In the genomic region with DNA sequence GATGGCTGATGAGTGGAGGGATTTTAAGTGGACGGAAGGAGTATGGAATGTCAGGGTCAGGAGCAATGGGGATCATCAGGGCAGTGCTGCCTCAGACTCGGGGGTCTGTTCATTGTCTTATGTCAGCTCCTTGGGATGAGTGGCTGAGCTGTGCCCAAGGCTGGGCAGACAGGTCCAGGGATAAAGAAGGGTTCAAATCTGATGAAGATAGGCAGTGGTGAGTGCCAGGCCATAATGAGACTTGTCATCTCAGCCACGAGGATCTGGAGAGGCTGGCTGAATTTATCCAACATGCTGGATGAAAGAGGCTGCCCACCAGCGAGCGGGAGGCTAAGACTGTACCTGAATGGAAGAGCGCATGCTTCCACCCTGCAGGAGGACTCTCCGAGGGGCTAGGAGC, we compare ENCODE assay signal across 23 cellular contexts. TPM values are rescaled to one million over a fixed set of nuclear protein-coding genes. Genes with fewer than 3 reads are reported as not detected.
A peak's percentile ranks its signal among the peaks of the same experiment; 100 is the strongest.
DNase-seq lines count a peak whose midpoint lies in the region; ATAC-seq, FAIRE-seq and TF ChIP-seq lines count a peak whose summit lies in the region.
"Had no signal": no experiment of that assay in that cellular context is flagged by ENCODE, and none has a peak within 500 bp of the region (broad histone marks: within the 10 kb centered on the region; RNA-seq: fewer than 3 reads in every experiment).

No MANE protein-coding gene starts in this region.

- H2BK120ac ChIP-seq in neuronal stem cell (ENCODE audit: low read depth, low read length) = no peak overlapping the region

- H4K8ac ChIP-seq in neuronal stem cell (ENCODE audit: low read depth, low read length) = no peak overlapping the region

- DNase-seq in cardiac muscle cell (ENCODE audit: low read depth in 1 of 2, low spot score in 1 of 2) = peak in 1 of 2 donors; percentile 87
- DNase-seq in left ventricle myocardium inferior = no peak
- no peak for DNase-seq in bronchial epithelial cell (ENCODE audit: low read depth)
- peak; percentile 23 for DNase-seq in lung (ENCODE audit: low spot score)
- no peak for DNase-seq in neuronal stem cell (ENCODE audit: low spot score)
- DNase-seq in KG1 (lab: John Stamatoyannopoulos, UW) = no peak
- no peak for DNase-seq in activated T-cell treated with anti-CD3 and anti-CD28 coated beads for 4 hours
- DNase-seq: CD4-positive, alpha-beta T cell; CD8-positive, alpha-beta memory T cell; DMS 273 treated with DMSO at 0.1 percent for 48 hours; DMS79; EL; GDM1; GOT3; HFFc6 had no signal

- no peak overlapping the region for H2AK5ac ChIP-seq in neuronal stem cell (ENCODE audit: low read depth, low read length)

- H3K27me3 ChIP-seq in cardiac muscle cell (no peaks in the 10 kb centered on the region), left ventricle myocardium inferior (ENCODE audit: low read depth) (peaks cover 7% of the 10 kb centered on the region), bronchial epithelial cell (ENCODE audit: control insufficient read depth, insufficient read depth, low read length) (no peaks in the 10 kb centered on the region), lung (ENCODE audit: control insufficient read depth, insufficient read depth) (no peaks in the 10 kb centered on the region), neuronal stem cell (ENCODE audit: control insufficient read depth in 3 of 3, insufficient read depth in 3 of 3, low read depth in 1 of 3, low read length in 3 of 3) (no peaks in the 10 kb centered on the region)
- H3K27me3 ChIP-seq: BLaER1 had no signal

- H2BK12ac ChIP-seq in neuronal stem cell (ENCODE audit: low read length) = no peak overlapping the region

- H3K4me1 ChIP-seq in cardiac muscle cell (ENCODE audit: low read depth) (peaks cover 23% of the 10 kb centered on the region), left ventricle myocardium inferior (peaks cover 22% of the 10 kb centered on the region), lung (ENCODE audit: control insufficient read depth in 2 of 2, insufficient read depth in 2 of 2, low read length in 2 of 2) (peaks cover 0 to 5% of the 10 kb centered on the region in 2 donors), neuronal stem cell (ENCODE audit: control insufficient read depth in 2 of 2, insufficient read depth in 1 of 2, low read depth in 1 of 2, low read length in 2 of 2) (peaks cover 28 to 46% of the 10 kb centered on the region in 2 donors)
- H3K4me1 ChIP-seq: BLaER1, HAP-1 had no signal

- peak overlapping the region; percentile 1 for H3K9ac ChIP-seq in neuronal stem cell (ENCODE audit: low read depth, low read length, poor library complexity)
- H3K9ac ChIP-seq: BLaER1 had no signal

- no peak overlapping the region for H2AFZ ChIP-seq in neuronal stem cell (ENCODE audit: low read length)

- intact Hi-C loops in left ventricle myocardium inferior (cut with micrococcal nuclease) = loop anchor here (10.0 kb wide), 1 partner anchor 53 kb away; no protein-coding TSS in a partner anchor

- H3K79me1 ChIP-seq in neuronal stem cell (ENCODE audit: low read depth, low read length) = no peaks in the 10 kb centered on the region

- WGBS in lung, 2 donors = 95 to 97% methylated on average over 7 of the region's 7 CpGs
- WGBS in neuronal stem cell (ENCODE audit: extremely low coverage in 2 of 2, insufficient read length in 2 of 2, insufficient replicate concordance in 1 of 2), 2 donors = no CpG with 5 or more reads among the region's 7 CpGs

- no peak overlapping the region for H3K4me2 ChIP-seq in neuronal stem cell (ENCODE audit: insufficient read depth, low read length, poor library complexity, severe bottlenecking)
- H3K4me2 ChIP-seq: BLaER1 had no signal

- H2BK5ac ChIP-seq in neuronal stem cell (ENCODE audit: low read length) = no peak overlapping the region

- H3K4me3 ChIP-seq in cardiac muscle cell = no peak overlapping the region
- H3K4me3 ChIP-seq in left ventricle myocardium inferior = no peak overlapping the region
- no peak overlapping the region for H3K4me3 ChIP-seq in bronchial epithelial cell (ENCODE audit: low read depth, low read length)
- H3K4me3 ChIP-seq in lung = no peak overlapping the region
- no peak overlapping the region for H3K4me3 ChIP-seq in neuronal stem cell (ENCODE audit: low read length in 2 of 2)
- H3K4me3 ChIP-seq: BLaER1, GM12878, HAP-1 had no signal

- H3K27ac ChIP-seq in cardiac muscle cell = peak overlapping the region; percentile 48
- H3K27ac ChIP-seq in left ventricle myocardium inferior (replicated peaks) = no peak overlapping the region
- H3K27ac ChIP-seq in lung (ENCODE audit: low read depth in 1 of 2, low read length in 1 of 2) = no peak overlapping the region
- no peak overlapping the region for H3K27ac ChIP-seq in neuronal stem cell (replicated peaks; ENCODE audit: low read length)
- H3K27ac ChIP-seq: 22Rv1, BLaER1 had no signal

- TF ChIP-seq CTCF in cardiac muscle cell (IDR thresholded peaks at IDR 0.05; ENCODE audit: low read depth, low read length) (no peak), left ventricle myocardium inferior (IDR thresholded peaks at IDR 0.05; ENCODE audit: borderline replicate concordance) (no peak), bronchial epithelial cell (IDR thresholded peaks at IDR 0.05; ENCODE audit: insufficient read depth, low read length, severe bottlenecking) (no peak), lung (IDR thresholded peaks at IDR 0.05; ENCODE audit: control extremely low read depth, extremely low read depth) (no peak)

- no peak overlapping the region for H4K91ac ChIP-seq in neuronal stem cell (ENCODE audit: low read depth, low read length, poor library complexity)

- ATAC-seq in lung (ENCODE audit: insufficient read depth, low FRiP score) (no peak), GM18861 (IDR thresholded peaks at IDR 0.05; ENCODE audit: unreplicated experiment) (no peak)
- ATAC-seq: GM12878 had no signal

- no peaks in the 10 kb centered on the region for H3K36me3 ChIP-seq in cardiac muscle cell
- no peaks in the 10 kb centered on the region for H3K36me3 ChIP-seq in left ventricle myocardium inferior
- H3K36me3 ChIP-seq in bronchial epithelial cell (ENCODE audit: control insufficient read depth, insufficient read depth, low read length) = no peaks in the 10 kb centered on the region
- H3K36me3 ChIP-seq in lung (ENCODE audit: control insufficient read depth in 2 of 2, insufficient read depth in 2 of 2, low read length in 2 of 2) = no peaks in the 10 kb centered on the region
- no peaks in the 10 kb centered on the region for H3K36me3 ChIP-seq in neuronal stem cell (replicated peaks in 1 of 2; ENCODE audit: control insufficient read depth in 2 of 2, insufficient read depth in 2 of 2, low read length in 2 of 2)
- H3K36me3 ChIP-seq: BLaER1, HAP-1 had no signal

- no peak overlapping the region for H2BK15ac ChIP-seq in neuronal stem cell (ENCODE audit: low read length)

- H3K14ac ChIP-seq in neuronal stem cell (ENCODE audit: low read length) = no peak overlapping the region

- H3K4ac ChIP-seq in neuronal stem cell (ENCODE audit: low read length) = no peak overlapping the region

- FAIRE-seq in bronchial epithelial cell (lab: Jason Lieb, UNC) = peak; percentile 28
- FAIRE-seq: A204.1, D721Med, GM12878, H54 had no signal

- H3K23ac ChIP-seq in neuronal stem cell (ENCODE audit: low read depth, low read length, poor library complexity) = no peak overlapping the region

- no peak overlapping the region for H3K18ac ChIP-seq in neuronal stem cell (ENCODE audit: low read length)

- H3K9me3 ChIP-seq in cardiac muscle cell (ENCODE audit: low read depth) (no peaks in the 10 kb centered on the region), left ventricle myocardium inferior (replicated peaks) (no peaks in the 10 kb centered on the region), lung (ENCODE audit: control insufficient read depth in 2 of 2, insufficient read depth in 1 of 2, low read length in 1 of 2) (no peaks in the 10 kb centered on the region), neuronal stem cell (replicated peaks in 1 of 2; ENCODE audit: control insufficient read depth in 2 of 2, insufficient read depth in 1 of 2, low read depth in 1 of 2, low read length in 2 of 2) (no peaks in the 10 kb centered on the region)
- H3K9me3 ChIP-seq: BLaER1, HAP-1 had no signal

RNA-seq across cellular contexts. Expression of gene APCDD1, which starts 46.3 kb away (rescaled TPM):
- total RNA-seq in cardiac muscle cell = 30.8 and 32.8 TPM in 2 replicates
- polyA plus RNA-seq in cardiac muscle cell = 35.7 and 51.2 TPM in 2 replicates
- total RNA-seq in left ventricle myocardium inferior = 38.0 TPM
- under 0.01 and 0.64 TPM in 2 replicates for total RNA-seq in bronchial epithelial cell
- total RNA-seq in lung = 10 to 100 TPM; 46.1 to 77.4 TPM
- 10 to 100 TPM in 1 of 2 donors, 1 to 10 TPM in 1; 6.8 to 12.5 TPM for polyA plus RNA-seq in lung
- 1.3 TPM for polyA plus RNA-seq in neuronal stem cell (2013, experiment 1 of 2)
- 1.3 TPM for polyA plus RNA-seq in neuronal stem cell (2013, experiment 2 of 2)
- total RNA-seq: CD4-positive, alpha-beta T cell; CD8-positive, alpha-beta memory T cell; GM12878 had no signal
- polyA plus RNA-seq: CD8-positive, alpha-beta memory T cell; GM12878 had no signal

Comparison
In these comparisons a context has a peak if more than half of its experiments do, and no peak if none do; other contexts are left out.
1. RNA of gene APCDD1, which starts 46.3 kb away (total RNA-seq): 46.1 to 77.4 TPM in lung, 38.0 TPM in left ventricle myocardium inferior (single experiment) and 30.8 to 32.8 TPM in cardiac muscle cell; under 0.01 to 0.64 TPM in bronchial epithelial cell; every median in the first group is over 10 times any median in the second.